In genomic region chr9:129080608-129081387, GRCh38 we compare ENCODE assay signal across 8 cellular contexts. TPM values are rescaled to one million over a fixed set of nuclear protein-coding genes. Genes with fewer than 3 reads are reported as not detected.
DNase-seq lines count a peak whose midpoint lies in the region; ATAC-seq and TF ChIP-seq lines count a peak whose summit lies in the region.

Gene DOLPP1, plus strand, starts transcription at chr9:129081111. Its CDS starts 21 bp downstream, at chr9:129081132.

- peak within 1 kb of the TSS; percentile 85 to 86 for H3K4me3 ChIP-seq in mucosa of rectum (ENCODE audit: low read length in 2 of 2)

- peak within 1 kb of the TSS; percentile 81 to 87 for H3K27ac ChIP-seq in mucosa of rectum (ENCODE audit: low read depth in 2 of 2, low read length in 2 of 2)

- H3K9me3 Mint-ChIP-seq in activated T-cell treated with anti-CD3 and anti-CD28 coated beads, Interleukin-2, amount 50 U/mL, for 24 hours: no peaks in the 10 kb centered on the region

- peaks cover 14% of the 10 kb centered on the region in 2 donors for H3K36me3 ChIP-seq in mucosa of rectum (ENCODE audit: control insufficient read depth in 2 of 2, insufficient read depth in 2 of 2, low read length in 2 of 2)

- peak within 1 kb of the TSS; percentile 76 to 79 for H3K9ac ChIP-seq in mucosa of rectum (ENCODE audit: low read depth in 1 of 2, low read length in 2 of 2)

- peak; percentile 73 for TF ChIP-seq POLR2A in erythroblast (IDR thresholded peaks at IDR 0.05; ENCODE audit: low read length)

- peak within 1 kb of the TSS; percentile 93 for H3K27ac Mint-ChIP-seq in activated T-cell treated with anti-CD3 and anti-CD28 coated beads, Interleukin-2, amount 50 U/mL, for 24 hours

- in situ Hi-C loops in KBM-7 (cut with MboI; ENCODE audit: low pct_unique_long_range_greater_than_20kb, low sequenced_read_pairs): no loop called here

- peak within 1 kb of the TSS; percentile 88 for H3K4me3 Mint-ChIP-seq in activated T-cell treated with anti-CD3 and anti-CD28 coated beads, Interleukin-2, amount 50 U/mL, for 24 hours

- no peaks in the 10 kb centered on the region for H3K9me3 ChIP-seq in mucosa of rectum (ENCODE audit: control insufficient read depth in 2 of 2, low read length in 2 of 2)

- DNase-seq in DMS153 treated with DMSO at 0.1 percent for 48 hours (lab: John Stamatoyannopoulos, UW; ENCODE audit: unreplicated experiment): peak; percentile 98
- DNase-seq in KBM-7: peak; percentile 100
- peak; percentile 98 for DNase-seq in activated T-cell treated with anti-CD3 and anti-CD28 coated beads, Interleukin-2, amount 50 U/mL, for 24 hours
- DNase-seq in erythroblast (lab: John Stamatoyannopoulos, UW): peak; percentile 99 to 100
- peak; percentile 98 for DNase-seq in stimulated activated CD8-positive, alpha-beta memory T cell treated with anti-CD3 and anti-CD28 coated beads, Interleukin-4, amount 100 ng/mL, for 48 hours

- H3K4me1 ChIP-seq in mucosa of rectum (ENCODE audit: control insufficient read depth in 2 of 2, insufficient read depth in 2 of 2, low read length in 2 of 2): peaks cover 51 to 66% of the 10 kb centered on the region in 2 donors

- peaks cover 27% of the 10 kb centered on the region for H3K36me3 Mint-ChIP-seq in activated T-cell treated with anti-CD3 and anti-CD28 coated beads, Interleukin-2, amount 50 U/mL, for 24 hours (ENCODE audit: low read depth)

- peaks cover 35% of the 10 kb centered on the region for H3K4me1 Mint-ChIP-seq in activated T-cell treated with anti-CD3 and anti-CD28 coated beads, Interleukin-2, amount 50 U/mL, for 24 hours (ENCODE audit: low read depth)

- no peaks in the 10 kb centered on the region for H3K27me3 Mint-ChIP-seq in activated T-cell treated with anti-CD3 and anti-CD28 coated beads, Interleukin-2, amount 50 U/mL, for 24 hours

- H3K27me3 ChIP-seq in mucosa of rectum (ENCODE audit: control insufficient read depth in 2 of 2, insufficient read depth in 2 of 2, low read length in 2 of 2): no peaks in the 10 kb centered on the region

- ATAC-seq in GM21717 (IDR thresholded peaks at IDR 0.05; ENCODE audit: unreplicated experiment): peak; percentile 89

TF ChIP-seq in PFSK-1, 5 proteins besides CTCF, POLR2A, EP300 and RAD21:
- TF ChIP-seq TAF1 (IDR thresholded peaks at IDR 0.05; ENCODE audit: borderline replicate concordance, insufficient read depth, low read length) (0 out of 2 replicates have a peak, but pooled peaks have one; percentile 28), SIN3A (IDR thresholded peaks at IDR 0.05; ENCODE audit: borderline replicate concordance, insufficient read depth, low read length) (no peak), POLR2AphosphoS5 (IDR thresholded peaks at IDR 0.05; ENCODE audit: low read depth, low read length) (peak; percentile 66), FOXP2 (optimal IDR thresholded peaks at IDR 0.05; ENCODE audit: borderline replicate concordance, extremely low read depth, extremely low read length, insufficient read depth) (no peak), REST (IDR thresholded peaks at IDR 0.05; ENCODE audit: insufficient read depth in 1 of 2, low read depth in 2 of 2, low read length in 2 of 2) (peak in 1 of 2 experiments; percentile 36; a peak in 1 of 4 replicates)

RNA-seq across cellular contexts. Expression of gene DOLPP1, which starts in this region (rescaled TPM):
- 23.0 TPM for polyA plus RNA-seq in PFSK-1 (2012; ENCODE audit: insufficient read length, low read depth)

Comparison
In these comparisons a context has a peak if more than half of its experiments do, and no peak if none do; other contexts are left out.
1. Peak in every context shown above with its lines: DNase-seq, ATAC-seq, H3K4me3 ChIP-seq and H3K27ac ChIP-seq.